In the genomic region with DNA sequence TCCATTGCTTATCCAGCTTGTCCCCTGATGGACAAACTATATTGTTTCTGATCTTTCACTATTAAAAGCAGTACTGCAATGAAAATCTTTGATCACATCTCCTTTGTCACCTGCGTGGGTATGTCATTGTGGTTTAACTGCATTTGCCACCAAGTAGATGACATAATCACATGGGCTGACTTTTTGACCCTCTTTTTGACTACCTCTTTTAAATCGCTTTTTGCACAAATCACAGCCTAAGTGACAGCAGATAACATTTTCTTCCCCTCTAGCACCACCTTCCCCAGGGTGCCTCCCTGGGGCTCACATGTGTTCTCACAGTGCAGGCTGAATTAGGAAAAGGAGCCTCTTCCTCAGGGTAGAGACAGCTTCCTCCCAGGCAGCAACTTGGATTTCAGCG, we compare ENCODE assay signal across 12 cellular contexts. TPM values are rescaled to one million over a fixed set of nuclear protein-coding genes. Genes with fewer than 3 reads are reported as not detected.
A peak's percentile ranks its signal among the peaks of the same experiment; 100 is the strongest.
DNase-seq lines count a peak whose midpoint lies in the region; ATAC-seq and TF ChIP-seq lines count a peak whose summit lies in the region.
"Had no signal": no experiment of that assay in that cellular context is flagged by ENCODE, and none has a peak within 500 bp of the region (broad histone marks: within the 10 kb centered on the region; RNA-seq: fewer than 3 reads in every experiment).

No MANE protein-coding gene starts in this region.

- dilution Hi-C loops in IMR-90 (cut with HindIII; ENCODE audit: low sequenced_read_pairs, unreplicated experiment), result no loop called here

- H3K4me1 ChIP-seq in IMR-90 (ENCODE audit: control insufficient read depth, insufficient read depth, low read length) (peaks cover 1% of the 10 kb centered on the region; the same call in 1 of the 2 replicates), body of pancreas (peaks cover 59% of the 10 kb centered on the region)

- H3K4me1 Mint-ChIP-seq in nephron, result peaks cover 60% of the 10 kb centered on the region

- TF ChIP-seq POLR2A in IMR-90 (IDR thresholded peaks at IDR 0.05; ENCODE audit: low read depth, low read length) (no peak), body of pancreas (IDR thresholded peaks at IDR 0.05) (no peak)

- H3K9me3 ChIP-seq in IMR-90 (ENCODE audit: control insufficient read depth, insufficient read depth, low read length), result 0 out of 2 replicates have a peak, but pooled peaks cover 2% of the 10 kb centered on the region
- no peaks in the 10 kb centered on the region for H3K9me3 ChIP-seq in body of pancreas
- H3K9me3 ChIP-seq: neutrophil had no signal

- H3K4me2 ChIP-seq in IMR-90 (ENCODE audit: low read depth, low read length), result no peak overlapping the region

- no peak overlapping the region for H4K8ac ChIP-seq in IMR-90 (ENCODE audit: low read depth in 2 of 2, low read length in 2 of 2)

- peak overlapping the region; percentile 95 to 99 (median 95) for H3K27ac Mint-ChIP-seq in nephron
- H3K27ac Mint-ChIP-seq: activated naive CD4-positive, alpha-beta T cell treated with anti-CD3 and anti-CD28 coated beads for 36 hours had no signal

- H3K27ac ChIP-seq in IMR-90 (ENCODE audit: insufficient read depth, low read length) (no peak overlapping the region), body of pancreas (peak overlapping the region; percentile 85 to 95 (median 94)), RWPE1 (no peak overlapping the region)
- H3K27ac ChIP-seq: neutrophil had no signal

- peaks cover 2% of the 10 kb centered on the region for H3K9me1 ChIP-seq in IMR-90 (ENCODE audit: insufficient read depth, low read length)

- no peak overlapping the region for H2BK5ac ChIP-seq in IMR-90 (ENCODE audit: low read depth, low read length, poor library complexity, severe bottlenecking)

- no peak overlapping the region for H4K91ac ChIP-seq in IMR-90 (ENCODE audit: insufficient read depth, low read depth, low read length)

- H2BK20ac ChIP-seq in IMR-90 (ENCODE audit: low read depth, low read length), result no peak overlapping the region

- H2BK120ac ChIP-seq in IMR-90 (ENCODE audit: low read depth, low read length), result no peak overlapping the region

- in situ Hi-C loops in IMR-90 (cut with MboI; ENCODE audit: low sequenced_read_pairs), result no loop called here

- H3K27me3 Mint-ChIP-seq in nephron (ENCODE audit: low read depth), result no peaks in the 10 kb centered on the region

- no peaks in the 10 kb centered on the region for H3K79me1 ChIP-seq in IMR-90 (ENCODE audit: low read depth in 1 of 2, low read length in 2 of 2)

- no peak overlapping the region for H2BK15ac ChIP-seq in IMR-90 (ENCODE audit: low read depth, low read length)

- intact Hi-C loops in IMR-90 (cut with micrococcal nuclease) (no loop called here), body of pancreas (cut with DNase I) (no loop called here)

- POLR2A ChIA-PET in IMR-90 (lab: Charles Lee; ENCODE audit: unreplicated experiment) (no interaction called here), RWPE1 (lab: Yijun Ruan, JAX; ENCODE audit: low non-redundant PET) (no interaction called here)

- no peak overlapping the region for H3K4ac ChIP-seq in IMR-90 (ENCODE audit: low read depth, low read length)

- H4K20me1 ChIP-seq in IMR-90 (ENCODE audit: insufficient read depth, low read length), result no peaks in the 10 kb centered on the region

- WGBS in IMR-90 (ENCODE audit: extremely low coverage in 2 of 2, insufficient read length in 1 of 2), 2 experiments, result 17% methylated on average over 1 of the region's 3 CpGs; no CpG with 5 or more reads in 1 of the 2 experiments
- WGBS in body of pancreas, 2 donors, result 40 to 44% methylated on average over 3 of the region's 3 CpGs

- H3K14ac ChIP-seq in IMR-90 (replicated peaks; ENCODE audit: low read depth, low read length), result no peak overlapping the region

- H2AFZ ChIP-seq in IMR-90 (replicated peaks; ENCODE audit: low read length, poor library complexity), result peak overlapping the region; percentile 34

- H3K4me3 ChIP-seq in IMR-90 (ENCODE audit: insufficient read depth, low read depth, low read length) (no peak overlapping the region), body of pancreas (no peak overlapping the region)

- peaks cover 26% of the 10 kb centered on the region for H3K36me3 Mint-ChIP-seq in nephron (ENCODE audit: low read depth)

- no TSS peak for BruUV-seq in IMR-90 (replicated peaks; lab: Mats Ljungman, UMichigan)

- TF ChIP-seq CTCF in IMR-90 (conservative IDR thresholded peaks at IDR 0.05; ENCODE audit: low read depth, low read length), result no peak
- TF ChIP-seq CTCF in body of pancreas (IDR thresholded peaks at IDR 0.05), result no peak
- TF ChIP-seq CTCF in nephron (IDR thresholded peaks at IDR 0.05; ENCODE audit: unreplicated experiment in 3 of 3), result no peak
- TF ChIP-seq CTCF in RWPE1 (conservative IDR thresholded peaks at IDR 0.05; ENCODE audit: low read depth), result no peak

- no peak for TF ChIP-seq RAD21 in IMR-90 (IDR thresholded peaks at IDR 0.05; ENCODE audit: low read length)

- H3K18ac ChIP-seq in IMR-90 (ENCODE audit: low read depth, low read length), result no peak overlapping the region

- no peak overlapping the region for H3K9ac ChIP-seq in IMR-90 (ENCODE audit: low read depth, low read length)

- H3K23ac ChIP-seq in IMR-90 (ENCODE audit: low read depth, low read length), result no peak overlapping the region

- no peak overlapping the region for H2AK9ac ChIP-seq in IMR-90 (replicated peaks; ENCODE audit: low read depth, low read length, poor library complexity)

- H3K4me3 Mint-ChIP-seq in nephron, result peak overlapping the region; percentile 88 to 91 (median 90)
- H3K4me3 Mint-ChIP-seq: activated naive CD4-positive, alpha-beta T cell treated with anti-CD3 and anti-CD28 coated beads for 36 hours had no signal

- peak; percentile 75 for DNase-seq in DMS79 treated with DMSO at 0.1 percent for 48 hours (lab: John Stamatoyannopoulos, UW)
- DNase-seq in IMR-90, result no peak
- DNase-seq in body of pancreas, result no peak
- no peak for DNase-seq in AG08396 (ENCODE audit: low spot score)
- DNase-seq in RWPE1 (ENCODE audit: low spot score), result no peak
- DNase-seq in activated CD8-positive, alpha-beta memory T cell treated with anti-CD3 and anti-CD28 coated beads, Interleukin-2, amount 50 U/mL, for 48 hours, result no peak
- DNase-seq: activated naive CD4-positive, alpha-beta T cell treated with anti-CD3 and anti-CD28 coated beads for 36 hours; DND-41; erythroblast; NCI-H446 had no signal

- no peak overlapping the region for H3K56ac ChIP-seq in IMR-90 (ENCODE audit: extremely low read depth, insufficient read depth, low read length)

- H4K5ac ChIP-seq in IMR-90 (ENCODE audit: low read depth, low read length), result no peak overlapping the region

- H2AK5ac ChIP-seq in IMR-90 (ENCODE audit: low read depth, low read length), result no peak overlapping the region

- ATAC-seq in IMR-90 (ENCODE audit: low read depth) (no peak), body of pancreas (no peak)

- no peaks in the 10 kb centered on the region for H3K9me3 Mint-ChIP-seq in nephron
- H3K9me3 Mint-ChIP-seq: activated naive CD4-positive, alpha-beta T cell treated with anti-CD3 and anti-CD28 coated beads for 36 hours had no signal

- CTCF ChIA-PET in IMR-90 (lab: Yijun Ruan, JAX) (interaction anchor here (0.6 kb wide), 1 partner anchor 396 kb away, joined by 5 read pairs; no protein-coding TSS in a partner anchor), RWPE1 (lab: Yijun Ruan, JAX) (no interaction called here)

- no peaks in the 10 kb centered on the region for H3K27me3 ChIP-seq in IMR-90 (ENCODE audit: control insufficient read depth, insufficient read depth, low read length)
- H3K27me3 ChIP-seq in body of pancreas, result no peaks in the 10 kb centered on the region

- H3K36me3 ChIP-seq in IMR-90 (ENCODE audit: control insufficient read depth, insufficient read depth, low read length) (peaks cover 2% of the 10 kb centered on the region; the same call in 1 of the 2 replicates), body of pancreas (replicated peaks in 1 of 2; ENCODE audit: insufficient read depth in 1 of 2, low read depth in 2 of 2) (no peaks in the 10 kb centered on the region)
- H3K36me3 ChIP-seq: neutrophil had no signal

TF ChIP-seq in IMR-90, 13 proteins besides CTCF, POLR2A, EP300 and RAD21 (continues in another document):
- no peak for TF ChIP-seq MXI1 (IDR thresholded peaks at IDR 0.05; ENCODE audit: borderline replicate concordance, low read depth, low read length)
- no peak for TF ChIP-seq ELK1 (IDR thresholded peaks at IDR 0.05; ENCODE audit: borderline replicate concordance, low read depth, low read length)
- no peak for TF ChIP-seq NFE2L2 (IDR thresholded peaks at IDR 0.05; ENCODE audit: low read depth, low read length)
- no peak for TF ChIP-seq RFX5 (IDR thresholded peaks at IDR 0.05; ENCODE audit: low read depth, low read length)
- no peak for TF ChIP-seq SMC3 (IDR thresholded peaks at IDR 0.05; ENCODE audit: low read depth, low read length)
- no peak for TF ChIP-seq BHLHE40 (IDR thresholded peaks at IDR 0.05; ENCODE audit: low read depth, low read length)
- no peak for TF ChIP-seq CEBPB (IDR thresholded peaks at IDR 0.05; ENCODE audit: low read depth, low read length)
- no peak for TF ChIP-seq MAFK (IDR thresholded peaks at IDR 0.05; ENCODE audit: low read depth, low read length)
- TF ChIP-seq, protein P1, sequence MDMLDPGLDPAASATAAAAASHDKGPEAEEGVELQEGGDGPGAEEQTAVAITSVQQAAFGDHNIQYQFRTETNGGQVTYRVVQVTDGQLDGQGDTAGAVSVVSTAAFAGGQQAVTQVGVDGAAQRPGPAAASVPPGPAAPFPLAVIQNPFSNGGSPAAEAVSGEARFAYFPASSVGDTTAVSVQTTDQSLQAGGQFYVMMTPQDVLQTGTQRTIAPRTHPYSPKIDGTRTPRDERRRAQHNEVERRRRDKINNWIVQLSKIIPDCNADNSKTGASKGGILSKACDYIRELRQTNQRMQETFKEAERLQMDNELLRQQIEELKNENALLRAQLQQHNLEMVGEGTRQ (IDR thresholded peaks at IDR 0.05; ENCODE audit: low read depth, low read length), result no peak
- TF ChIP-seq MAZ (IDR thresholded peaks at IDR 0.05; ENCODE audit: borderline replicate concordance, low read depth, low read length), result no peak
- TF ChIP-seq FOS (IDR thresholded peaks at IDR 0.05; ENCODE audit: low read depth, low read length), result no peak
- no peak for TF ChIP-seq RCOR1 (IDR thresholded peaks at IDR 0.05; ENCODE audit: insufficient replicate concordance, low read length)

RNA-seq across cellular contexts. Expression of gene RBP1, which starts 1.1 kb away (rescaled TPM):
- total RNA-seq in IMR-90 (2012; rRNA removed) (61.9 and 65.4 TPM in 2 replicates), body of pancreas (100 to 1,000 TPM; 103 to 202 TPM)
- 117 and 134 TPM in 2 replicates for polyA plus RNA-seq in IMR-90 (2012; rRNA removed)
- 88.6 and 121 TPM in 2 replicates for polyA plus RNA-seq in IMR-90 (2012; cell fraction: cytosol; rRNA removed)
- 23.5 and 58.9 TPM in 2 replicates for polyA plus RNA-seq in IMR-90 (2012; cell fraction: nucleus; rRNA removed; ENCODE audit: low replicate concordance)
- total RNA-seq: activated naive CD4-positive, alpha-beta T cell treated with anti-CD3 and anti-CD28 coated beads for 36 hours had no signal

Comparison
In these comparisons a context has a peak if more than half of its experiments do, and no peak if none do; other contexts are left out.
1. H3K27ac ChIP-seq: peak in body of pancreas (4 of 4); none in IMR-90 (single experiment) and RWPE1 (single experiment).